In the genomic region with DNA sequence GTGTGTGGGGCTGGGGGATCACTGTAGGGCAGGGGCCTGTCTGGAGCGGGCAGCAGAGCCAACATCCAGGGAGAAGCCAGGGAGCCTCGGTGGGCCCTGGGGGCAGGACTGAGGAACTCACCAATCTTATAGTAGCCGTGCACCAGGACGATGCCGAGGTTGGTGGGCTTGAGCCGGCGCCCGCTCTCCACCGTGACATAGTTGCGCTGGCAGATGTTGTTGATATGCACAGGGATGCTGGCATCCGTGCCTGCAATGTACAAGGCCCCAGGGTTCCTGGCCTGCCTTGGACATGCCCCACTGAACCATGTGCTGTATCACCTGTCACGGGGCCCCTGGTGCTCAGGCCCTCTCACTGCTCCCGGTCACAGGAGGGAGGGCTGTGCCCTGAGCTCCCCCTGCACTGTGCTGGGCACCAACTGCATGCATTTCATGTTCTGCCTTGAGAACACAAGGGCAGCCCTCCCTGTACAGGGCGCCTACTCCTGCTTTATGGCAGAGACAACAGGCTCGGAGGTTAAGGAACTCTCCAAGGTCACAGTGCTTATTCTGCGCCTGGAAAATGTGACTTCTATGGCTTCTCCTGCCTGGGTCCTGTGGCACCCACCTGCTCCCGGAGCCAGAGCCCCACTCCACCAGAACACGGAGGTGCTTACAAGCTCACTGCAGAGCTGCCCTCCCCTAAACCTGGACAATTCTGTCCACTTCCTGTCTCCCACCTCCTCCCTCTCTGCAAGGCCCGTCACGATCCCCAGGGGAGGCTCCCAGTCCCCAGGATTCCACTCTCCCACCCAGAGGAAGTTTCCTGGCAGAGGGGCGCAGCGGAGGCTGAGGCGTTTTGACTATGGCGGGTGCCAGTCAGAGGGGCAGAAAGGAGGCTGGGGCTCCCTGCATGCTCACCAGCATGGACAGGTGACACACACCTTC, we compare ENCODE assay signal across 25 cellular contexts. TPM values are rescaled to one million over a fixed set of nuclear protein-coding genes. Genes with fewer than 3 reads are reported as not detected.
DNase-seq lines count a peak whose midpoint lies in the region; ATAC-seq and TF ChIP-seq lines count a peak whose summit lies in the region.
"Had no signal": no experiment of that assay in that cellular context is flagged by ENCODE, and none has a peak within 500 bp of the region (broad histone marks: within the 10 kb centered on the region; RNA-seq: fewer than 3 reads in every experiment).

No MANE protein-coding gene starts in this region.

- no peak for TF ChIP-seq POLR2A in upper lobe of left lung (IDR thresholded peaks at IDR 0.05)

- CTCF ChIA-PET in activated naive CD4-positive, alpha-beta T cell treated with anti-CD3 and anti-CD28 coated beads, Interleukin-2, amount 10 ng/mL, durations not matched to agents 7 days and 5 days (lab: Charles Lee): interaction anchor here (1.6 kb wide), 1 partner anchor 12 kb away, joined by 5 read pairs; no protein-coding TSS in a partner anchor
- CTCF ChIA-PET in RWPE1 (lab: Yijun Ruan, JAX) (interaction anchor here (0.6 kb wide), 1 partner anchor 220 kb away, joined by 6 read pairs; no protein-coding TSS in a partner anchor), mammary epithelial cell (lab: Charles Lee; ENCODE audit: low non-redundant PET) (no interaction called here)

- WGBS in endodermal cell (ENCODE audit: insufficient coverage in 1 of 2, insufficient read length in 1 of 2), 2 experiments: 95 to 99% methylated on average over 16 to 24 of the region's 24 CpGs
- 75 to 83% (median 79%) methylated on average over 23 to 24 of the region's 24 CpGs for WGBS in psoas muscle, 3 donors
- 93% methylated on average over 17 of the region's 24 CpGs for WGBS in mammary epithelial cell (ENCODE audit: low coverage, missing lambda C conversion rate)
- WGBS in upper lobe of left lung, 2 donors: 90 to 91% methylated on average over 11 to 15 of the region's 24 CpGs

- no TSS peak for BruUV-seq in mammary epithelial cell (replicated peaks; lab: Mats Ljungman, UMichigan)

- DNase-seq in activated naive CD4-positive, alpha-beta T cell treated with anti-CD3 and anti-CD28 coated beads, Interleukin-2, amount 50 U/mL, for 72 hours (ENCODE audit: low spot score in 2 of 2): no peak
- DNase-seq in activated naive CD4-positive, alpha-beta T cell treated with anti-CD3 and anti-CD28 coated beads, Interleukin-2, amount 10 ng/mL, durations not matched to agents 7 days and 5 days: no peak
- DNase-seq in RWPE1 (ENCODE audit: low spot score) (no peak), endodermal cell (peak; percentile 33), psoas muscle (no peak), SHP77 treated with DMSO at 0.1 percent for 48 hours (lab: John Stamatoyannopoulos, UW) (no peak), mammary epithelial cell (no peak), upper lobe of left lung (no peak)
- DNase-seq: DMS53; H7; HFFc6; Karpas-422; MV-4-11; NCI-H1105 treated with DMSO at 0.1 percent for 48 hours; NCI-H1694; NCI-H2081; NCI-H2171; NCI-H345; NCI-H524; NCI-H774; NK-92 treated with Interleukin-12 subunit alpha and Interleukin-12 subunit beta, amount 100 ng/mL, for 24 hours had no signal

- no peak for ATAC-seq in activated naive CD4-positive, alpha-beta T cell treated with anti-CD3 and anti-CD28 coated beads, Interleukin-2, amount 50 U/mL, for 72 hours
- no peak for ATAC-seq in psoas muscle
- no peak for ATAC-seq in upper lobe of left lung (ENCODE audit: low FRiP score in 2 of 2)
- ATAC-seq: Panc1 had no signal

- dilution Hi-C loops in mammary epithelial cell (cut with HindIII; ENCODE audit: low sequenced_read_pairs): no loop called here

- in situ Hi-C loops in mammary epithelial cell (cut with MboI; ENCODE audit: low sequenced_read_pairs in 2 of 2): no loop called here

- no peak overlapping the region for H2AFZ ChIP-seq in mammary epithelial cell (ENCODE audit: low read depth, low read length)

- H3K4me2 ChIP-seq in mammary epithelial cell (ENCODE audit: insufficient read depth, low read depth, low read length): no peak overlapping the region

- POLR2A ChIA-PET in RWPE1 (lab: Yijun Ruan, JAX; ENCODE audit: low non-redundant PET): no interaction called here

- no peaks in the 10 kb centered on the region for H3K79me2 ChIP-seq in mammary epithelial cell (ENCODE audit: insufficient read depth, low read length)

- H3K36me3 ChIP-seq in endodermal cell (ENCODE audit: control insufficient read depth, insufficient read depth, low read length) (peaks cover 50% of the 10 kb centered on the region), psoas muscle (ENCODE audit: insufficient read depth in 1 of 2, low read depth in 1 of 2) (peaks cover 0 to 75% of the 10 kb centered on the region in 2 donors), mammary epithelial cell (ENCODE audit: insufficient read depth, low read length) (peaks cover 10% of the 10 kb centered on the region), upper lobe of left lung (peaks cover 23 to 78% (median 61%) of the 10 kb centered on the region in 4 donors)

- no peak for TF ChIP-seq EP300 in upper lobe of left lung (IDR thresholded peaks at IDR 0.05)

- no peaks in the 10 kb centered on the region for H3K27me3 Mint-ChIP-seq in activated naive CD4-positive, alpha-beta T cell treated with anti-CD3 and anti-CD28 coated beads, Interleukin-2, amount 10 ng/mL, durations not matched to agents 7 days and 5 days
- no peaks in the 10 kb centered on the region for H3K27me3 Mint-ChIP-seq in endodermal cell (ENCODE audit: insufficient read depth)
- H3K27me3 Mint-ChIP-seq: IgD-negative memory B cell had no signal

- H3K27ac Mint-ChIP-seq in activated naive CD4-positive, alpha-beta T cell treated with anti-CD3 and anti-CD28 coated beads, Interleukin-2, amount 50 U/mL, for 72 hours: peak overlapping the region; percentile 52 to 82
- no peak overlapping the region for H3K27ac Mint-ChIP-seq in activated naive CD4-positive, alpha-beta T cell treated with anti-CD3 and anti-CD28 coated beads, Interleukin-2, amount 10 ng/mL, durations not matched to agents 7 days and 5 days
- no peak overlapping the region for H3K27ac Mint-ChIP-seq in endodermal cell
- H3K27ac Mint-ChIP-seq: HFFc6 had no signal

- H3K27me3 ChIP-seq in endodermal cell (ENCODE audit: control insufficient read depth, insufficient read depth, low read length, poor library complexity, severe bottlenecking) (no peaks in the 10 kb centered on the region), psoas muscle (ENCODE audit: insufficient read depth in 3 of 3, low read length in 2 of 3) (no peaks in the 10 kb centered on the region), mammary epithelial cell (ENCODE audit: insufficient read depth, low read length) (no peaks in the 10 kb centered on the region), upper lobe of left lung (no peaks in the 10 kb centered on the region)
- H3K27me3 ChIP-seq: SJSA1 had no signal

- H3K9ac ChIP-seq in endodermal cell (ENCODE audit: extremely low read depth, low read length, poor library complexity, severe bottlenecking) (no peak overlapping the region), mammary epithelial cell (ENCODE audit: insufficient read depth, low read length) (no peak overlapping the region)

- no peaks in the 10 kb centered on the region for H3K4me1 Mint-ChIP-seq in activated naive CD4-positive, alpha-beta T cell treated with anti-CD3 and anti-CD28 coated beads, Interleukin-2, amount 10 ng/mL, durations not matched to agents 7 days and 5 days
- no peaks in the 10 kb centered on the region for H3K4me1 Mint-ChIP-seq in endodermal cell
- H3K4me1 Mint-ChIP-seq: IgD-negative memory B cell had no signal

- H3K36me3 Mint-ChIP-seq in activated naive CD4-positive, alpha-beta T cell treated with anti-CD3 and anti-CD28 coated beads, Interleukin-2, amount 50 U/mL, for 72 hours: no peaks in the 10 kb centered on the region
- peaks cover 14% of the 10 kb centered on the region for H3K36me3 Mint-ChIP-seq in activated naive CD4-positive, alpha-beta T cell treated with anti-CD3 and anti-CD28 coated beads, Interleukin-2, amount 10 ng/mL, durations not matched to agents 7 days and 5 days
- peaks cover 50% of the 10 kb centered on the region for H3K36me3 Mint-ChIP-seq in endodermal cell (ENCODE audit: low read depth)

- intact Hi-C loops in psoas muscle (cut with DNase I): loop anchor here in 1 of 2 donors (5.0 kb wide), 1 partner anchor 43 kb away; no protein-coding TSS in a partner anchor
- intact Hi-C loops in mammary epithelial cell (cut with micrococcal nuclease): no loop called here

- no peaks in the 10 kb centered on the region for H3K9me3 ChIP-seq in endodermal cell (ENCODE audit: control insufficient read depth, low read length)
- H3K9me3 ChIP-seq in psoas muscle: no peaks in the 10 kb centered on the region
- no peaks in the 10 kb centered on the region for H3K9me3 ChIP-seq in mammary epithelial cell (replicated peaks; ENCODE audit: insufficient read depth, low read length)
- no peaks in the 10 kb centered on the region for H3K9me3 ChIP-seq in upper lobe of left lung
- H3K9me3 ChIP-seq: SJSA1 had no signal

- no peaks in the 10 kb centered on the region for H4K20me1 ChIP-seq in mammary epithelial cell (ENCODE audit: insufficient read depth, low read length)

- no peak overlapping the region for H3K4me3 Mint-ChIP-seq in activated naive CD4-positive, alpha-beta T cell treated with anti-CD3 and anti-CD28 coated beads, Interleukin-2, amount 10 ng/mL, durations not matched to agents 7 days and 5 days
- H3K4me3 Mint-ChIP-seq in endodermal cell: no peak overlapping the region
- H3K4me3 Mint-ChIP-seq: CD14-positive monocyte, HFFc6 had no signal

- no peak for TF ChIP-seq CTCF in RWPE1 (conservative IDR thresholded peaks at IDR 0.05; ENCODE audit: low read depth)
- no peak for TF ChIP-seq CTCF in endodermal cell (conservative IDR thresholded peaks at IDR 0.05)
- TF ChIP-seq CTCF in psoas muscle (IDR thresholded peaks at IDR 0.05): no peak
- TF ChIP-seq CTCF in mammary epithelial cell (conservative IDR thresholded peaks at IDR 0.05 in 1 of 2, IDR thresholded peaks at IDR 0.05 in 1 of 2; ENCODE audit: extremely low read depth in 1 of 2, insufficient read depth in 1 of 2, low read depth in 1 of 2, low read length in 2 of 2): no peak
- TF ChIP-seq CTCF in upper lobe of left lung (IDR thresholded peaks at IDR 0.05): no peak

- H3K4me3 ChIP-seq in endodermal cell (ENCODE audit: low read length) (no peak overlapping the region), psoas muscle (no peak overlapping the region), mammary epithelial cell (replicated peaks in 1 of 3; ENCODE audit: insufficient read depth in 1 of 3, low read depth in 2 of 3, low read length in 3 of 3) (no peak overlapping the region), upper lobe of left lung (no peak overlapping the region)
- H3K4me3 ChIP-seq: SJSA1 had no signal

- H3K27ac ChIP-seq in RWPE1 (peak overlapping the region; percentile 49), endodermal cell (ENCODE audit: low read depth, low read length) (no peak overlapping the region), psoas muscle (peak overlapping the region; percentile 62), mammary epithelial cell (ENCODE audit: insufficient read depth, low read depth, low read length) (no peak overlapping the region), upper lobe of left lung (no peak overlapping the region)
- H3K27ac ChIP-seq: SJSA1 had no signal

- no peaks in the 10 kb centered on the region for H3K9me3 Mint-ChIP-seq in activated naive CD4-positive, alpha-beta T cell treated with anti-CD3 and anti-CD28 coated beads, Interleukin-2, amount 50 U/mL, for 72 hours
- H3K9me3 Mint-ChIP-seq in activated naive CD4-positive, alpha-beta T cell treated with anti-CD3 and anti-CD28 coated beads, Interleukin-2, amount 10 ng/mL, durations not matched to agents 7 days and 5 days: no peaks in the 10 kb centered on the region
- peaks cover 3% of the 10 kb centered on the region for H3K9me3 Mint-ChIP-seq in endodermal cell
- H3K9me3 Mint-ChIP-seq: CD14-positive monocyte, HFFc6, IgD-negative memory B cell had no signal

- H3K4me1 ChIP-seq in endodermal cell (ENCODE audit: control insufficient read depth, insufficient read depth, low read length): no peaks in the 10 kb centered on the region
- H3K4me1 ChIP-seq in psoas muscle: peaks cover 8% of the 10 kb centered on the region
- H3K4me1 ChIP-seq in mammary epithelial cell (ENCODE audit: insufficient read depth, low read length): peaks cover 9% of the 10 kb centered on the region
- no peaks in the 10 kb centered on the region for H3K4me1 ChIP-seq in upper lobe of left lung
- H3K4me1 ChIP-seq: SJSA1 had no signal

RNA-seq across cellular contexts. Expression of a gene that starts 7.8 kb away (rescaled TPM):
- total RNA-seq in activated naive CD4-positive, alpha-beta T cell treated with anti-CD3 and anti-CD28 coated beads, Interleukin-2, amount 50 U/mL, for 72 hours: 10 to 100 TPM; 16.8 to 17.5 TPM
- total RNA-seq in endodermal cell: 10 to 100 TPM; 37.6 to 49.2 TPM
- 20.3 TPM for polyA plus RNA-seq in endodermal cell (2013, experiment 1 of 2)
- polyA plus RNA-seq in endodermal cell (2013, experiment 2 of 2): 18.3 TPM
- 10 to 100 TPM; 11.9 to 29.5 (median 15.7) TPM for total RNA-seq in psoas muscle
- 10 to 100 TPM in 2 of 3 donors, 1 to 10 TPM in 1; 8.1 to 13.1 (median 11.8) TPM for polyA plus RNA-seq in psoas muscle
- total RNA-seq in mammary epithelial cell: 10 to 100 TPM; 30.8 to 43.6 TPM
- polyA plus RNA-seq in mammary epithelial cell: 18.3 TPM
- 45.2 TPM for polyA minus RNA-seq in mammary epithelial cell
- total RNA-seq in upper lobe of left lung: 10 to 100 TPM; 21.0 to 85.3 (median 33.2) TPM

RNA-seq across cellular contexts. Expression of a gene that starts 22.1 kb away (rescaled TPM):
- total RNA-seq in activated naive CD4-positive, alpha-beta T cell treated with anti-CD3 and anti-CD28 coated beads, Interleukin-2, amount 50 U/mL, for 72 hours: 10 to 100 TPM; 41.4 to 42.7 TPM
- total RNA-seq in endodermal cell (10 to 100 TPM; 68.8 to 71.9 TPM), psoas muscle (10 to 100 TPM in 1 of 4 donors, 1 to 10 TPM in 3; 5.4 to 12.2 (median 9.0) TPM), mammary epithelial cell (10 to 100 TPM; 36.4 to 36.7 TPM), upper lobe of left lung (100 to 1,000 TPM in 1 of 6 donors, 10 to 100 TPM in 5; 22.5 to 111 (median 34.0) TPM)
- polyA plus RNA-seq in endodermal cell (2013, experiment 1 of 2): 61.4 TPM
- 49.3 TPM for polyA plus RNA-seq in endodermal cell (2013, experiment 2 of 2)
- polyA plus RNA-seq in psoas muscle (10 to 100 TPM in 1 of 3 donors, 1 to 10 TPM in 2; 6.4 to 13.5 (median 8.1) TPM), mammary epithelial cell (11.7 TPM)
- polyA minus RNA-seq in mammary epithelial cell: 29.3 TPM

Comparison
In these comparisons a context has a peak if more than half of its experiments do, and no peak if none do; other contexts are left out.
1. H3K27ac Mint-ChIP-seq: peak in activated naive CD4-positive, alpha-beta T cell treated with anti-CD3 and anti-CD28 coated beads, Interleukin-2, amount 50 U/mL, for 72 hours (2 of 2); none in activated naive CD4-positive, alpha-beta T cell treated with anti-CD3 and anti-CD28 coated beads, Interleukin-2, amount 10 ng/mL, durations not matched to agents 7 days and 5 days (single experiment) and endodermal cell (single experiment).
2. H3K27ac ChIP-seq: peak in RWPE1 (single experiment) and psoas muscle (single experiment); none in endodermal cell (single experiment), mammary epithelial cell (single experiment) and upper lobe of left lung (0 of 4).